In genomic region chr1:41894778-41895483, GRCh38 we compare ENCODE assay signal across 14 cellular contexts. TPM values are rescaled to one million over a fixed set of nuclear protein-coding genes. Genes with fewer than 3 reads are reported as not detected.
DNase-seq lines count a peak whose midpoint lies in the region; ATAC-seq, FAIRE-seq and TF ChIP-seq lines count a peak whose summit lies in the region.
"Had no signal": no experiment of that assay in that cellular context is flagged by ENCODE, and none has a peak within 500 bp of the region (broad histone marks: within the 10 kb centered on the region; RNA-seq: fewer than 3 reads in every experiment).

No MANE protein-coding gene starts in this region.

- FAIRE-seq in GM12891 (lab: Jason Lieb, UNC), result peak; percentile 66

- DNase-seq in GM12891 (ENCODE audit: insufficient read length, low spot score) (no peak), T-helper 17 cell (no peak), lower lobe of right lung (no peak), anterior cingulate cortex (lab: John Stamatoyannopoulos, UW) (no peak), Ammon's horn (ENCODE audit: low spot score) (no peak)
- DNase-seq: activated B cell treated with CpG ODN at 0.5 μM for 24 hours; activated T-cell treated with anti-CD3 and anti-CD28 coated beads, Interleukin-2, amount 50 U/mL, for 1 hour; BE2C; colonic mucosa; thyroid gland had no signal

- H3K27ac ChIP-seq in ACC112 (ENCODE audit: low read depth, low read length), result no peak overlapping the region
- H3K27ac ChIP-seq in lower lobe of right lung, result peak overlapping the region; percentile 22
- H3K27ac ChIP-seq: colonic mucosa had no signal

- H2AFZ ChIP-seq in ACC112 (ENCODE audit: low read length, unreplicated experiment), result peak overlapping the region; percentile 30

- H3K36me3 ChIP-seq in ACC112 (ENCODE audit: insufficient read depth, low read length), result no peaks in the 10 kb centered on the region
- H3K36me3 ChIP-seq in lower lobe of right lung, result no peaks in the 10 kb centered on the region
- H3K36me3 ChIP-seq: BE2C, colonic mucosa, thyroid gland had no signal

- H3K4me3 ChIP-seq in ACC112 (ENCODE audit: low read depth, low read length) (no peak overlapping the region), lower lobe of right lung (no peak overlapping the region)
- H3K4me3 ChIP-seq: colonic mucosa, thyroid gland had no signal

- H3K27me3 ChIP-seq in ACC112 (ENCODE audit: insufficient read depth, low read length) (no peaks in the 10 kb centered on the region), lower lobe of right lung (ENCODE audit: low read depth) (no peaks in the 10 kb centered on the region)
- H3K27me3 ChIP-seq: BE2C, colonic mucosa, thyroid gland had no signal

- no peaks in the 10 kb centered on the region for H3K9me3 ChIP-seq in T-helper 17 cell (ENCODE audit: control insufficient read depth, low read length, poor library complexity, severe bottlenecking)
- H3K9me3 ChIP-seq in lower lobe of right lung, result no peaks in the 10 kb centered on the region
- H3K9me3 ChIP-seq: BE2C, colonic mucosa, thyroid gland had no signal

- H3K4me1 ChIP-seq in ACC112 (ENCODE audit: control insufficient read depth, insufficient read depth, low read length, unreplicated experiment) (peaks cover 20% of the 10 kb centered on the region), lower lobe of right lung (peaks cover 81% of the 10 kb centered on the region)
- H3K4me1 ChIP-seq: BE2C had no signal

- no peaks in the 10 kb centered on the region for H3K36me3 Mint-ChIP-seq in T-helper 17 cell (ENCODE audit: low read depth)

- ATAC-seq in T-helper 17 cell, result no peak
- no peak for ATAC-seq in lower lobe of right lung
- no peak for ATAC-seq in GM19452 (IDR thresholded peaks at IDR 0.05; ENCODE audit: unreplicated experiment)
- no peak for ATAC-seq in HG02938 (IDR thresholded peaks at IDR 0.05; ENCODE audit: unreplicated experiment)

- no peak for TF ChIP-seq POLR2A in GM12891 (IDR thresholded peaks at IDR 0.05; ENCODE audit: low read depth, low read length)

- peak overlapping the region; percentile 13 for H3K4me3 Mint-ChIP-seq in T-helper 17 cell
- H3K4me3 Mint-ChIP-seq: activated B cell treated with CpG ODN at 0.5 μM for 24 hours had no signal

- H3K4me1 Mint-ChIP-seq in T-helper 17 cell, result peaks cover 68% of the 10 kb centered on the region

- no peaks in the 10 kb centered on the region for H3K27me3 Mint-ChIP-seq in T-helper 17 cell
- H3K27me3 Mint-ChIP-seq: activated B cell treated with CpG ODN at 0.5 μM for 24 hours had no signal

- no peak for TF ChIP-seq CTCF in lower lobe of right lung (IDR thresholded peaks at IDR 0.05)

- intact Hi-C loops in lower lobe of right lung (cut with DNase I), result no loop called here

- H3K27ac Mint-ChIP-seq in T-helper 17 cell, result peak overlapping the region; percentile 61
- H3K27ac Mint-ChIP-seq: activated B cell treated with CpG ODN at 0.5 μM for 24 hours, progenitor cell of endocrine pancreas had no signal

- H3K79me2 ChIP-seq in ACC112 (ENCODE audit: control insufficient read depth, insufficient read depth, low read length, unreplicated experiment), result no peaks in the 10 kb centered on the region

TF ChIP-seq in GM12891, 5 proteins besides CTCF, POLR2A, EP300 and RAD21:
- TF ChIP-seq SPI1 (IDR thresholded peaks at IDR 0.05; ENCODE audit: low read depth, low read length), result peak; percentile 79
- TF ChIP-seq TAF1 (IDR thresholded peaks at IDR 0.05; ENCODE audit: low read depth, low read length), result no peak
- no peak for TF ChIP-seq POLR2AphosphoS5 (IDR thresholded peaks at IDR 0.05; ENCODE audit: low read depth, low read length)

RNA-seq across cellular contexts. Expression of gene HIVEP3, which starts 23.8 kb away (rescaled TPM):
- 6.9 TPM for polyA plus RNA-seq in GM12891 (2012; ENCODE audit: low read depth, missing spikeins)
- total RNA-seq in T-helper 17 cell (10 to 100 TPM; 11.1 to 13.9 TPM), lower lobe of right lung (11.6 TPM)
